In the genomic region with DNA sequence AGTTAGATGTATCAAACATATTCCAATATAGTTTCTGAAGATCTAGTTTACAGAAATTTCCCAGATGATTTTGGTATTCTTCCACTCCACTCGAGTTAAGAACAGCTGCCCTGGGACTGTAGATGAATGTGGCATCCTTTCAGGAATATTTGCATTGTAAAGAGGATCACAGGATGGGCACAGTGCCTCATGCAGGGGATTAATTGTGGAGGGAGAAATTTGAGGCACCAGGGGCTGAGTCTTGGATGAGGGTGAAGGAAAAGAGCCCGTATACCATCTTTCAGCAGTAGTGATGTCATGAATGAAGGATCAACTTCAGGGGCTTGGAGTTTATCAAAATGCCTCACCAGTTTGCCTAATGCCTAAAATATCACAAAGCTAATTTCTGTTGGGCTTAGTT, we compare ENCODE assay signal across 29 cellular contexts.
"Had no signal": no experiment of that assay in that cellular context is flagged by ENCODE, and none has a peak within 500 bp of the region (broad histone marks: within the 10 kb centered on the region; RNA-seq: fewer than 3 reads in every experiment).

No MANE protein-coding gene starts in this region.

- H3K27ac ChIP-seq: adrenal gland, ascending aorta, body of pancreas, brain microvascular endothelial cell, breast epithelium, cardiac muscle cell had no signal

- H3K4me3 ChIP-seq: adrenal gland, ascending aorta, body of pancreas, breast epithelium, cardiac muscle cell had no signal

- H3K27me3 ChIP-seq: adrenal gland, ascending aorta, body of pancreas, brain microvascular endothelial cell, breast epithelium, cardiac muscle cell had no signal

- H3K9me3 ChIP-seq: adrenal gland, ascending aorta had no signal

- H3K36me3 ChIP-seq: adrenal gland, ascending aorta, brain microvascular endothelial cell, breast epithelium, cardiac muscle cell had no signal

- FAIRE-seq: bronchial epithelial cell had no signal

- H3K4me1 ChIP-seq: adrenal gland had no signal

- DNase-seq: activated effector memory CD4-positive, alpha-beta T cell treated with anti-CD3 and anti-CD28 coated beads, Interleukin-2, amount 50 U/mL, for 16 hours; activated effector memory CD4-positive, alpha-beta T cell treated with Interleukin-2 at 50 U/mL for 16 hours; activated gamma-delta T cell; activated gamma-delta T cell treated with Interleukin-2 at 50 U/mL for 16 hours; activated naive CD4-positive, alpha-beta T cell; activated naive CD4-positive, alpha-beta T cell treated with anti-CD3 and anti-CD28 coated beads for 36 hours; activated naive CD4-positive, alpha-beta T cell treated with anti-CD3 and anti-CD28 coated beads, Interleukin-2, amount 10 ng/mL, durations not matched to agents 7 days and 5 days; activated naive CD4-positive, alpha-beta T cell treated with anti-CD3 and anti-CD28 coated beads, Interleukin-2, amount 50 U/mL, for 16 hours; activated naive CD4-positive, alpha-beta T cell treated with Interleukin-2 at 50 U/mL for 16 hours; activated naive CD8-positive, alpha-beta T cell treated with anti-CD3 and anti-CD28 coated beads for 36 hours; activated naive CD8-positive, alpha-beta T cell treated with anti-CD3 and anti-CD28 coated beads, Interleukin-2, amount 10 ng/mL, durations not matched to agents 7 days and 5 days; activated naive CD8-positive, alpha-beta T cell treated with anti-CD3 and anti-CD28 coated beads, Interleukin-2, amount 50 U/mL, for 24 hours; activated T-cell treated with anti-CD3 and anti-CD28 coated beads, Interleukin-2, amount 50 U/mL, for 4 hours; activated T-cell treated with anti-CD3 and anti-CD28 coated beads, Interleukin-2, amount 50 U/mL, for 48 hours; activated T-cell treated with anti-CD3 and anti-CD28 coated beads, Interleukin-2, amount 50 U/mL, for 72 hours; adrenal gland; amniotic stem cell; amygdala; anterior cingulate cortex; aorta; body of pancreas; brain microvascular endothelial cell; caudate nucleus; central memory CD4-positive, alpha-beta T cell; cerebellar nuclear complex had no signal
